In the genomic region with DNA sequence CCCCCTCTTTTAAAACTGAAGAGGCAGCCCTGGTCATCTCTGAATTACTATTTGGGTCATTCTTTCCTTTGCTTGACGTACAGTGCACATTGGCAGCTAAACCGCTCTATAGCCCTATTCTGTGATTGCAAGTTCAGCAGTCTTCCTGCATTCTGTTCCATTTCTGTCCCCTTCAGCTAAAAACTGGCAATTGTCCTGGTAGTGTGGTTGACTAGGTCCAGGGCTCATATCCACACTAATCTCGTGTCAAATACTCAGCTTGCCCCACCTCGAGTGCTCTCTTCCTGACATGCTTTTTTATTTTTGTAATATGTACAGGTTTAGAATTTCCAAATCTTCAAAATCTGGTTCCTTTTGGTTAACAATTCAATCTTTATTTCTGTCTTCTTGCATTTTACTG, we compare ENCODE assay signal across 26 cellular contexts.
"Had no signal": no experiment of that assay in that cellular context is flagged by ENCODE, and none has a peak within 500 bp of the region (broad histone marks: within the 10 kb centered on the region; RNA-seq: fewer than 3 reads in every experiment).

No MANE protein-coding gene starts in this region.

- H3K9me3 Mint-ChIP-seq: activated CD4-positive, alpha-beta memory T cell treated with anti-CD3 and anti-CD28 coated beads for 36 hours; activated CD4-positive, alpha-beta T cell treated with anti-CD3 and anti-CD28 coated beads, Interleukin-2, amount 10 ng/mL, durations not matched to agents 24 days and 14 days; activated naive CD4-positive, alpha-beta T cell treated with anti-CD3 and anti-CD28 coated beads, Interleukin-2, amount 10 ng/mL, durations not matched to agents 7 days and 5 days; activated naive CD4-positive, alpha-beta T cell treated with anti-CD3 and anti-CD28 coated beads, Interleukin-2, amount 50 U/mL, for 72 hours; activated naive CD8-positive, alpha-beta T cell treated with anti-CD3 and anti-CD28 coated beads, Interleukin-2, amount 10 ng/mL, durations not matched to agents 7 days and 5 days; activated T-cell treated with anti-CD3 and anti-CD28 coated beads, Interleukin-2, amount 50 U/mL, for 24 hours; activated T-cell treated with anti-CD3 and anti-CD28 coated beads, Interleukin-2, amount 50 U/mL, for 72 hours; central memory CD8-positive, alpha-beta T cell; dendritic cell treated with granulocyte-macrophage colony-stimulating factor and Interleukin-4, amounts not matched to agents 40 ng/mL and 50 ng/mL, for 4 days had no signal

- DNase-seq: activated CD4-positive, alpha-beta memory T cell treated with anti-CD3 and anti-CD28 coated beads for 36 hours; activated CD4-positive, alpha-beta T cell treated with anti-CD3 and anti-CD28 coated beads for 36 hours; activated CD4-positive, alpha-beta T cell treated with anti-CD3 and anti-CD28 coated beads, Interleukin-2, amount 10 ng/mL, durations not matched to agents 24 days and 14 days; activated CD4-positive, CD25-positive, alpha-beta regulatory T cell; activated CD4-positive, CD25-positive, alpha-beta regulatory T cell treated with anti-CD3 and anti-CD28 coated beads, Interleukin-2, amount 50 U/mL, for 72 hours; activated CD8-positive, alpha-beta memory T cell treated with anti-CD3 and anti-CD28 coated beads, Interleukin-2, amount 50 U/mL, for 48 hours; activated gamma-delta T cell; activated naive CD4-positive, alpha-beta T cell; activated naive CD4-positive, alpha-beta T cell treated with anti-CD3 and anti-CD28 coated beads, Interleukin-2, amount 10 ng/mL, durations not matched to agents 7 days and 5 days; activated naive CD8-positive, alpha-beta T cell treated with anti-CD3 and anti-CD28 coated beads, Interleukin-2, amount 10 ng/mL, durations not matched to agents 7 days and 5 days; activated T-cell treated with anti-CD3 and anti-CD28 coated beads for 4 hours; activated T-cell treated with anti-CD3 and anti-CD28 coated beads, Interleukin-2, amount 50 U/mL, for 24 hours; activated T-cell treated with anti-CD3 and anti-CD28 coated beads, Interleukin-2, amount 50 U/mL, for 72 hours; amniotic stem cell; anterior cingulate cortex; brain microvascular endothelial cell; dorsolateral prefrontal cortex; effector memory CD4-positive, alpha-beta T cell; endodermal cell; foreskin fibroblast; T-helper 2 cell had no signal

- H3K4me1 Mint-ChIP-seq: activated CD4-positive, alpha-beta T cell treated with anti-CD3 and anti-CD28 coated beads for 36 hours; activated CD4-positive, alpha-beta T cell treated with anti-CD3 and anti-CD28 coated beads, Interleukin-2, amount 10 ng/mL, durations not matched to agents 24 days and 14 days; activated naive CD4-positive, alpha-beta T cell treated with anti-CD3 and anti-CD28 coated beads, Interleukin-2, amount 10 ng/mL, durations not matched to agents 7 days and 5 days; activated naive CD8-positive, alpha-beta T cell treated with anti-CD3 and anti-CD28 coated beads, Interleukin-2, amount 10 ng/mL, durations not matched to agents 7 days and 5 days; endodermal cell had no signal

- H3K4me3 Mint-ChIP-seq: activated CD4-positive, alpha-beta memory T cell treated with anti-CD3 and anti-CD28 coated beads for 36 hours; activated CD4-positive, alpha-beta T cell treated with anti-CD3 and anti-CD28 coated beads for 36 hours; activated CD4-positive, alpha-beta T cell treated with anti-CD3 and anti-CD28 coated beads, Interleukin-2, amount 10 ng/mL, durations not matched to agents 24 days and 14 days; activated naive CD4-positive, alpha-beta T cell treated with anti-CD3 and anti-CD28 coated beads, Interleukin-2, amount 10 ng/mL, durations not matched to agents 7 days and 5 days; activated naive CD8-positive, alpha-beta T cell treated with anti-CD3 and anti-CD28 coated beads, Interleukin-2, amount 10 ng/mL, durations not matched to agents 7 days and 5 days; activated T-cell treated with anti-CD3 and anti-CD28 coated beads, Interleukin-2, amount 50 U/mL, for 24 hours; activated T-cell treated with anti-CD3 and anti-CD28 coated beads, Interleukin-2, amount 50 U/mL, for 72 hours; central memory CD8-positive, alpha-beta T cell; dendritic cell treated with granulocyte-macrophage colony-stimulating factor and Interleukin-4, amounts not matched to agents 40 ng/mL and 50 ng/mL, for 4 days; endodermal cell had no signal

- H3K4me3 ChIP-seq: coronary artery, dorsolateral prefrontal cortex had no signal

- ATAC-seq: activated CD4-positive, alpha-beta T cell treated with anti-CD3 and anti-CD28 coated beads for 36 hours; activated naive CD4-positive, alpha-beta T cell treated with anti-CD3 and anti-CD28 coated beads, Interleukin-2, amount 50 U/mL, for 72 hours; activated T-cell treated with anti-CD3 and anti-CD28 coated beads, Interleukin-2, amount 50 U/mL, for 72 hours; esophagus mucosa had no signal

- H3K27ac Mint-ChIP-seq: activated CD4-positive, alpha-beta memory T cell treated with anti-CD3 and anti-CD28 coated beads for 36 hours; activated CD4-positive, alpha-beta T cell treated with anti-CD3 and anti-CD28 coated beads for 36 hours; activated CD4-positive, alpha-beta T cell treated with anti-CD3 and anti-CD28 coated beads, Interleukin-2, amount 10 ng/mL, durations not matched to agents 24 days and 14 days; activated naive CD4-positive, alpha-beta T cell treated with anti-CD3 and anti-CD28 coated beads, Interleukin-2, amount 10 ng/mL, durations not matched to agents 7 days and 5 days; activated naive CD4-positive, alpha-beta T cell treated with anti-CD3 and anti-CD28 coated beads, Interleukin-2, amount 50 U/mL, for 72 hours; activated naive CD8-positive, alpha-beta T cell treated with anti-CD3 and anti-CD28 coated beads, Interleukin-2, amount 10 ng/mL, durations not matched to agents 7 days and 5 days; activated T-cell treated with anti-CD3 and anti-CD28 coated beads, Interleukin-2, amount 50 U/mL, for 24 hours; activated T-cell treated with anti-CD3 and anti-CD28 coated beads, Interleukin-2, amount 50 U/mL, for 72 hours; dendritic cell treated with granulocyte-macrophage colony-stimulating factor and Interleukin-4, amounts not matched to agents 40 ng/mL and 50 ng/mL, for 4 days; endodermal cell had no signal

- H3K27ac ChIP-seq: brain microvascular endothelial cell, coronary artery, dorsolateral prefrontal cortex had no signal

- H3K27me3 Mint-ChIP-seq: activated naive CD4-positive, alpha-beta T cell treated with anti-CD3 and anti-CD28 coated beads, Interleukin-2, amount 10 ng/mL, durations not matched to agents 7 days and 5 days; central memory CD8-positive, alpha-beta T cell; dendritic cell treated with granulocyte-macrophage colony-stimulating factor and Interleukin-4, amounts not matched to agents 40 ng/mL and 50 ng/mL, for 4 days had no signal

- H3K27me3 ChIP-seq: brain microvascular endothelial cell, dorsolateral prefrontal cortex had no signal

- H3K36me3 ChIP-seq: brain microvascular endothelial cell had no signal

- H3K36me3 Mint-ChIP-seq: activated CD4-positive, alpha-beta memory T cell treated with anti-CD3 and anti-CD28 coated beads for 36 hours; activated naive CD4-positive, alpha-beta T cell treated with anti-CD3 and anti-CD28 coated beads, Interleukin-2, amount 10 ng/mL, durations not matched to agents 7 days and 5 days; activated naive CD4-positive, alpha-beta T cell treated with anti-CD3 and anti-CD28 coated beads, Interleukin-2, amount 50 U/mL, for 72 hours; activated naive CD8-positive, alpha-beta T cell treated with anti-CD3 and anti-CD28 coated beads, Interleukin-2, amount 10 ng/mL, durations not matched to agents 7 days and 5 days had no signal
